Comparison of ENCODE assay signal across 13 cellular contexts in genomic region chr22:45628508-45628907, GRCh38. TPM values are rescaled to one million over a fixed set of nuclear protein-coding genes. Genes with fewer than 3 reads are reported as not detected.
DNase-seq lines count a peak whose midpoint lies in the region; ATAC-seq and TF ChIP-seq lines count a peak whose summit lies in the region.
"Had no signal": no experiment of that assay in that cellular context is flagged by ENCODE, and none has a peak within 500 bp of the region (broad histone marks: within the 10 kb centered on the region; RNA-seq: fewer than 3 reads in every experiment).

No MANE protein-coding gene starts in this region.

- no peaks in the 10 kb centered on the region for H3K36me3 ChIP-seq in BLaER1
- H3K36me3 ChIP-seq in H7 (replicated peaks; ENCODE audit: control insufficient read depth, insufficient read depth, low read length) = no peaks in the 10 kb centered on the region
- H3K36me3 ChIP-seq in endodermal cell (ENCODE audit: control insufficient read depth, insufficient read depth, low read length) = no peaks in the 10 kb centered on the region
- H3K36me3 ChIP-seq in mucosa of descending colon (ENCODE audit: low read depth) = no peaks in the 10 kb centered on the region
- no peaks in the 10 kb centered on the region for H3K36me3 ChIP-seq in Caco-2 (ENCODE audit: control insufficient read depth, insufficient read depth, low read length)
- no peaks in the 10 kb centered on the region for H3K36me3 ChIP-seq in suprapubic skin

- TF ChIP-seq CTCF in endodermal cell (conservative IDR thresholded peaks at IDR 0.05) (no peak), mucosa of descending colon (IDR thresholded peaks at IDR 0.05) (no peak), Caco-2 (IDR thresholded peaks at IDR 0.05; ENCODE audit: insufficient read depth in 1 of 2, low read depth in 1 of 2, low read length in 1 of 2, severe bottlenecking in 1 of 2, unreplicated experiment in 1 of 2) (no peak), suprapubic skin (IDR thresholded peaks at IDR 0.05) (no peak)

- POLR2A ChIA-PET in Caco-2 (lab: Charles Lee) = no interaction called here

- H3K9me3 ChIP-seq in BLaER1 (no peaks in the 10 kb centered on the region), endodermal cell (ENCODE audit: control insufficient read depth, low read length) (no peaks in the 10 kb centered on the region), mucosa of descending colon (no peaks in the 10 kb centered on the region), Caco-2 (no peaks in the 10 kb centered on the region), suprapubic skin (no peaks in the 10 kb centered on the region)

- peak; percentile 67 for DNase-seq in H7
- DNase-seq in endodermal cell = peak; percentile 74
- peak in 1 of 3 donors; percentile 8 for DNase-seq in mucosa of descending colon
- DNase-seq in Caco-2 = no peak
- DNase-seq in suprapubic skin (ENCODE audit: low spot score in 2 of 2) = no peak
- DNase-seq: ACHN; CD4-positive, alpha-beta memory T cell; MM.1S; NCI-H1105; NCI-H446; NCI-H748 treated with DMSO at 0.1 percent for 48 hours had no signal

- H3K4me3 ChIP-seq in BLaER1 (no peak overlapping the region), H7 (ENCODE audit: insufficient read depth, low read depth, low read length) (no peak overlapping the region), endodermal cell (ENCODE audit: low read length) (no peak overlapping the region), mucosa of descending colon (no peak overlapping the region), Caco-2 (ENCODE audit: low read depth, low read length) (no peak overlapping the region), suprapubic skin (no peak overlapping the region)

- H3K4me1 Mint-ChIP-seq in endodermal cell = peaks cover 33% of the 10 kb centered on the region
- peaks cover 7% of the 10 kb centered on the region for H3K4me1 Mint-ChIP-seq in Caco-2 (ENCODE audit: low read depth, unreplicated experiment)
- H3K4me1 Mint-ChIP-seq: CD4-positive, alpha-beta memory T cell had no signal

- H3K36me3 Mint-ChIP-seq in endodermal cell (ENCODE audit: low read depth) = no peaks in the 10 kb centered on the region
- no peaks in the 10 kb centered on the region for H3K36me3 Mint-ChIP-seq in Caco-2 (ENCODE audit: insufficient read depth, unreplicated experiment)
- H3K36me3 Mint-ChIP-seq: CD4-positive, alpha-beta memory T cell had no signal

- 36 to 49% methylated on average over 4 of the region's 5 CpGs for WGBS in endodermal cell (ENCODE audit: insufficient coverage in 1 of 2, insufficient read length in 1 of 2), 2 experiments
- 75% methylated on average over 5 of the region's 5 CpGs for whole genome bisulfite sequencing in suprapubic skin

- ATAC-seq in mucosa of descending colon = peak; percentile 14
- ATAC-seq in HG03196 (IDR thresholded peaks at IDR 0.05; ENCODE audit: unreplicated experiment) = no peak

- H3K4me3 Mint-ChIP-seq in endodermal cell (no peak overlapping the region), Caco-2 (ENCODE audit: unreplicated experiment) (no peak overlapping the region)
- H3K4me3 Mint-ChIP-seq: CD4-positive, alpha-beta memory T cell had no signal

- no peak for TF ChIP-seq EP300 in suprapubic skin (IDR thresholded peaks at IDR 0.05)

- no peaks in the 10 kb centered on the region; the same call in 1 of the 2 replicates for H3K27me3 ChIP-seq in BLaER1
- H3K27me3 ChIP-seq in H7 (ENCODE audit: control insufficient read depth, insufficient read depth, low read length) = peaks cover 2% of the 10 kb centered on the region
- no peaks in the 10 kb centered on the region for H3K27me3 ChIP-seq in endodermal cell (ENCODE audit: control insufficient read depth, insufficient read depth, low read length, poor library complexity, severe bottlenecking)
- H3K27me3 ChIP-seq in Caco-2 (replicated peaks; ENCODE audit: control insufficient read depth, insufficient read depth, low read length) = no peaks in the 10 kb centered on the region
- H3K27me3 ChIP-seq in suprapubic skin = peaks cover 28% of the 10 kb centered on the region

- peaks cover 43% of the 10 kb centered on the region for H3K4me1 ChIP-seq in BLaER1
- H3K4me1 ChIP-seq in endodermal cell (ENCODE audit: control insufficient read depth, insufficient read depth, low read length) = no peaks in the 10 kb centered on the region
- H3K4me1 ChIP-seq in mucosa of descending colon (ENCODE audit: low read depth) = no peaks in the 10 kb centered on the region
- no peaks in the 10 kb centered on the region for H3K4me1 ChIP-seq in Caco-2
- H3K4me1 ChIP-seq in suprapubic skin = peaks cover 22% of the 10 kb centered on the region

- peak overlapping the region; percentile 68 for H3K4me2 ChIP-seq in BLaER1

- intact Hi-C loops in mucosa of descending colon (cut with DNase I, micrococcal nuclease) = no loop called here
- intact Hi-C loops in Caco-2 (cut with micrococcal nuclease; ENCODE audit: unreplicated experiment) = no loop called here

- H4K20me1 ChIP-seq in BLaER1 = no peaks in the 10 kb centered on the region

- no peak for TF ChIP-seq POLR2A in suprapubic skin (IDR thresholded peaks at IDR 0.05)

- H3K9ac ChIP-seq in BLaER1 (no peak overlapping the region), endodermal cell (ENCODE audit: extremely low read depth, low read length, poor library complexity, severe bottlenecking) (no peak overlapping the region)

- peaks cover 43% of the 10 kb centered on the region for H3K27me3 Mint-ChIP-seq in endodermal cell (ENCODE audit: insufficient read depth)
- H3K27me3 Mint-ChIP-seq in Caco-2 (ENCODE audit: insufficient read depth, unreplicated experiment) = no peaks in the 10 kb centered on the region

- H3K27ac ChIP-seq in BLaER1 = no peak overlapping the region
- no peak overlapping the region for H3K27ac ChIP-seq in endodermal cell (ENCODE audit: low read depth, low read length)
- H3K27ac ChIP-seq in suprapubic skin = no peak overlapping the region

- no TSS peak for BruUV-seq in Caco-2 (replicated peaks; lab: Mats Ljungman, UMichigan)

- no peak overlapping the region for H3K27ac Mint-ChIP-seq in endodermal cell
- H3K27ac Mint-ChIP-seq in Caco-2 (ENCODE audit: unreplicated experiment) = no peak overlapping the region

- H3K9me3 Mint-ChIP-seq in endodermal cell = peaks cover 4% of the 10 kb centered on the region
- H3K9me3 Mint-ChIP-seq in Caco-2 (ENCODE audit: unreplicated experiment) = no peaks in the 10 kb centered on the region
- H3K9me3 Mint-ChIP-seq: CD4-positive, alpha-beta memory T cell had no signal

- CTCF ChIA-PET in Caco-2 (lab: Charles Lee) = no interaction called here

RNA-seq across cellular contexts. Expression of gene ATXN10, which starts 43.1 kb away (rescaled TPM):
- 62.7 and 65.8 TPM in 2 replicates for total RNA-seq in H7 (2014; rRNA removed; shearing (Covaris generic))
- total RNA-seq in endodermal cell = 100 to 1,000 TPM; 223 to 266 TPM
- polyA plus RNA-seq in endodermal cell (2013, experiment 1 of 2) = 276 TPM
- 252 TPM for polyA plus RNA-seq in endodermal cell (2013, experiment 2 of 2)
- total RNA-seq in mucosa of descending colon = 100 to 1,000 TPM in 1 of 3 donors, 10 to 100 TPM in 2; 59.9 to 136 (median 66.8) TPM
- 132 and 155 TPM in 2 replicates for total RNA-seq in Caco-2 (2022)
- total RNA-seq in suprapubic skin = 10 to 100 TPM; 63.2 to 79.0 (median 68.8) TPM

Comparison
In these comparisons a context has a peak if more than half of its experiments do, and no peak if none do; other contexts are left out.
1. DNase-seq: peak in H7 (single experiment) and endodermal cell (single experiment); none in Caco-2 (0 of 2) and suprapubic skin (0 of 2).